9 cellular contexts compared by ENCODE assay signal in genomic region chr3:111311709-111312235, GRCh38.
DNase-seq lines count a peak whose midpoint lies in the region; ATAC-seq and TF ChIP-seq lines count a peak whose summit lies in the region.
"Had no signal": no experiment of that assay in that cellular context is flagged by ENCODE, and none has a peak within 500 bp of the region (broad histone marks: within the 10 kb centered on the region; RNA-seq: fewer than 3 reads in every experiment).

No MANE protein-coding gene starts in this region.

- no peak overlapping the region for H3K4me2 ChIP-seq in IMR-90 (ENCODE audit: low read depth, low read length)

- dilution Hi-C loops in IMR-90 (cut with HindIII; ENCODE audit: low sequenced_read_pairs, unreplicated experiment), result no loop called here

- no peak overlapping the region for H2AK5ac ChIP-seq in IMR-90 (ENCODE audit: low read depth, low read length)

- peak; percentile 38 for DNase-seq in IMR-90
- peak; percentile 24 for DNase-seq in fibroblast of villous mesenchyme (ENCODE audit: low read depth)
- DNase-seq in NOMO-1 (lab: John Stamatoyannopoulos, UW; ENCODE audit: unreplicated experiment in 2 of 2), result no peak
- DNase-seq in superior temporal gyrus (ENCODE audit: extremely low spot score), result no peak
- no peak for DNase-seq in ureter (ENCODE audit: low spot score)
- no peak for DNase-seq in hippocampal formation (lab: John Stamatoyannopoulos, UW)

- in situ Hi-C loops in IMR-90 (cut with MboI; ENCODE audit: low sequenced_read_pairs), result no loop called here

- POLR2A ChIA-PET in IMR-90 (lab: Charles Lee; ENCODE audit: unreplicated experiment), result no interaction called here

- H2BK15ac ChIP-seq in IMR-90 (ENCODE audit: low read depth, low read length), result no peak overlapping the region

- H3K4me1 ChIP-seq in IMR-90 (ENCODE audit: control insufficient read depth, insufficient read depth, low read length), result peaks cover 8% of the 10 kb centered on the region

- H4K20me1 ChIP-seq in IMR-90 (ENCODE audit: insufficient read depth, low read length), result no peaks in the 10 kb centered on the region

- no peaks in the 10 kb centered on the region for H3K9me3 ChIP-seq in IMR-90 (ENCODE audit: control insufficient read depth, insufficient read depth, low read length)

- no peak overlapping the region for H2BK5ac ChIP-seq in IMR-90 (ENCODE audit: low read depth, low read length, poor library complexity, severe bottlenecking)

- no peaks in the 10 kb centered on the region for H3K9me1 ChIP-seq in IMR-90 (ENCODE audit: insufficient read depth, low read length)

- CTCF ChIA-PET in IMR-90 (lab: Yijun Ruan, JAX), result no interaction called here

- H2AK9ac ChIP-seq in IMR-90 (replicated peaks; ENCODE audit: low read depth, low read length, poor library complexity), result no peak overlapping the region

- no peak overlapping the region for H4K8ac ChIP-seq in IMR-90 (ENCODE audit: low read depth in 2 of 2, low read length in 2 of 2)

- BruUV-seq in IMR-90 (replicated peaks; lab: Mats Ljungman, UMichigan), result no TSS peak

- TF ChIP-seq CTCF in IMR-90 (conservative IDR thresholded peaks at IDR 0.05; ENCODE audit: low read depth, low read length) (no peak), fibroblast of villous mesenchyme (IDR thresholded peaks at IDR 0.05; ENCODE audit: insufficient read depth, low read depth, low read length) (no peak)

- no peak overlapping the region for H2BK120ac ChIP-seq in IMR-90 (ENCODE audit: low read depth, low read length)

- ATAC-seq in GM18505 (IDR thresholded peaks at IDR 0.05; ENCODE audit: unreplicated experiment) (peak; percentile 90), GM21723 (IDR thresholded peaks at IDR 0.05; ENCODE audit: unreplicated experiment) (peak; percentile 95), IMR-90 (ENCODE audit: low read depth) (peak; percentile 21; the same call in 1 of the 2 replicates)

- no peak overlapping the region for H3K4ac ChIP-seq in IMR-90 (ENCODE audit: low read depth, low read length)

- no peaks in the 10 kb centered on the region for H3K79me1 ChIP-seq in IMR-90 (ENCODE audit: low read depth in 1 of 2, low read length in 2 of 2)

- no peaks in the 10 kb centered on the region for H3K36me3 ChIP-seq in IMR-90 (ENCODE audit: control insufficient read depth, insufficient read depth, low read length)

- no peak overlapping the region for H3K56ac ChIP-seq in IMR-90 (ENCODE audit: extremely low read depth, insufficient read depth, low read length)

- no peak for TF ChIP-seq RAD21 in IMR-90 (IDR thresholded peaks at IDR 0.05; ENCODE audit: low read length)

- no peak overlapping the region for H3K23ac ChIP-seq in IMR-90 (ENCODE audit: low read depth, low read length)

- TF ChIP-seq POLR2A in GM18505 (IDR thresholded peaks at IDR 0.05; ENCODE audit: borderline replicate concordance, extremely low read depth, insufficient read depth, insufficient read length) (no peak), IMR-90 (IDR thresholded peaks at IDR 0.05; ENCODE audit: low read depth, low read length) (no peak)

- H4K5ac ChIP-seq in IMR-90 (ENCODE audit: low read depth, low read length), result peak overlapping the region; percentile 13; the same call in 1 of the 2 replicates

- H3K27ac ChIP-seq in IMR-90 (ENCODE audit: insufficient read depth, low read length), result no peak overlapping the region

- intact Hi-C loops in IMR-90 (cut with micrococcal nuclease), result no loop called here

- H3K14ac ChIP-seq in IMR-90 (replicated peaks; ENCODE audit: low read depth, low read length), result no peak overlapping the region

- H2BK20ac ChIP-seq in IMR-90 (ENCODE audit: low read depth, low read length), result no peak overlapping the region

- H3K27me3 ChIP-seq in IMR-90 (ENCODE audit: control insufficient read depth, insufficient read depth, low read length), result no peaks in the 10 kb centered on the region; the same call in 1 of the 2 replicates

- H3K9ac ChIP-seq in IMR-90 (ENCODE audit: low read depth, low read length), result no peak overlapping the region

- no CpG with 5 or more reads among the region's 2 CpGs for WGBS in IMR-90 (ENCODE audit: extremely low coverage in 2 of 2, insufficient read length in 1 of 2), 2 experiments

- no peak overlapping the region for H2AFZ ChIP-seq in IMR-90 (replicated peaks; ENCODE audit: low read length, poor library complexity)

- no peak overlapping the region for H4K91ac ChIP-seq in IMR-90 (ENCODE audit: insufficient read depth, low read depth, low read length)

- H3K4me3 ChIP-seq in IMR-90 (ENCODE audit: insufficient read depth, low read depth, low read length) (no peak overlapping the region), fibroblast of villous mesenchyme (ENCODE audit: low read depth, low read length) (no peak overlapping the region)
- H3K4me3 ChIP-seq: skin epidermis had no signal

- no peak overlapping the region; the same call in 1 of the 2 replicates for H3K18ac ChIP-seq in IMR-90 (ENCODE audit: low read depth, low read length)

TF ChIP-seq in IMR-90, 13 proteins besides CTCF, POLR2A, EP300 and RAD21:
- TF ChIP-seq RFX5 (IDR thresholded peaks at IDR 0.05; ENCODE audit: low read depth, low read length) (no peak), CEBPB (IDR thresholded peaks at IDR 0.05; ENCODE audit: low read depth, low read length) (peak; percentile 52)

Comparison
In these comparisons a context has a peak if more than half of its experiments do, and no peak if none do; other contexts are left out.
1. ATAC-seq: peak in every context shown above with its lines; median percentile 95 in GM21723; 90 in GM18505; 21 in IMR-90.
2. DNase-seq: peak in IMR-90 (single experiment) and fibroblast of villous mesenchyme (single experiment); none in NOMO-1 (0 of 2), superior temporal gyrus (single experiment), ureter (single experiment) and hippocampal formation (0 of 2).